In genomic region chr13:110366733-110367132, GRCh38 we compare ENCODE assay signal across 12 cellular contexts. TPM values are rescaled to one million over a fixed set of nuclear protein-coding genes. Genes with fewer than 3 reads are reported as not detected.
"Had no signal": no experiment of that assay in that cellular context is flagged by ENCODE, and none has a peak within 500 bp of the region (broad histone marks: within the 10 kb centered on the region; RNA-seq: fewer than 3 reads in every experiment).

No MANE protein-coding gene starts in this region.

- H3K4me1 Mint-ChIP-seq: activated naive CD8-positive, alpha-beta T cell treated with anti-CD3 and anti-CD28 coated beads, Interleukin-2, amount 10 ng/mL, durations not matched to agents 7 days and 5 days; stimulated activated effector memory CD8-positive, alpha-beta T cell treated with anti-CD3 and anti-CD28 coated beads, Interleukin-12 subunit alpha, Interleukin-12 subunit beta, amount 100 ng/mL, for 72 hours had no signal

- H3K27me3 Mint-ChIP-seq: type B pancreatic cell had no signal

- H3K9me3 ChIP-seq: heart left ventricle, left ventricle myocardium inferior had no signal

- H3K4me3 ChIP-seq: heart left ventricle, left ventricle myocardium inferior had no signal

- H3K27me3 ChIP-seq: heart left ventricle had no signal

- ATAC-seq: heart left ventricle; stimulated activated effector memory CD8-positive, alpha-beta T cell treated with anti-CD3 and anti-CD28 coated beads, Interleukin-12 subunit alpha, Interleukin-12 subunit beta, amount 100 ng/mL, for 72 hours had no signal

- H3K36me3 ChIP-seq: left ventricle myocardium inferior had no signal

- H3K4me3 Mint-ChIP-seq: activated naive CD8-positive, alpha-beta T cell treated with anti-CD3 and anti-CD28 coated beads, Interleukin-2, amount 10 ng/mL, durations not matched to agents 7 days and 5 days; activated T-helper 1 cell treated with anti-CD3 and anti-CD28 coated beads, Interleukin-12 subunit alpha, Interleukin-12 subunit beta, Interleukin-2, Interleukin-4 antibody, amounts not matched to agents 30 ng/mL and 10 ng/mL and 1 ng/mL, durations not matched to agents 14 hours and 24 hours and 36 hours; stimulated activated effector memory CD8-positive, alpha-beta T cell treated with anti-CD3 and anti-CD28 coated beads, Interleukin-12 subunit alpha, Interleukin-12 subunit beta, amount 100 ng/mL, for 72 hours; type B pancreatic cell had no signal

- H3K36me3 Mint-ChIP-seq: activated naive CD8-positive, alpha-beta T cell treated with anti-CD3 and anti-CD28 coated beads, Interleukin-2, amount 10 ng/mL, durations not matched to agents 7 days and 5 days; stimulated activated effector memory CD8-positive, alpha-beta T cell treated with anti-CD3 and anti-CD28 coated beads, Interleukin-12 subunit alpha, Interleukin-12 subunit beta, amount 100 ng/mL, for 72 hours had no signal

- H3K9me3 Mint-ChIP-seq: activated naive CD8-positive, alpha-beta T cell treated with anti-CD3 and anti-CD28 coated beads, Interleukin-2, amount 10 ng/mL, durations not matched to agents 7 days and 5 days; activated T-helper 1 cell treated with anti-CD3 and anti-CD28 coated beads, Interleukin-12 subunit alpha, Interleukin-12 subunit beta, Interleukin-2, Interleukin-4 antibody, amounts not matched to agents 30 ng/mL and 10 ng/mL and 1 ng/mL, durations not matched to agents 14 hours and 24 hours and 36 hours; stimulated activated effector memory CD8-positive, alpha-beta T cell treated with anti-CD3 and anti-CD28 coated beads, Interleukin-12 subunit alpha, Interleukin-12 subunit beta, amount 100 ng/mL, for 72 hours had no signal

- DNase-seq: activated CD4-positive, alpha-beta T cell treated with anti-CD3 and anti-CD28 coated beads, Interleukin-2, amount 50 U/mL, for 1 hour; activated naive CD8-positive, alpha-beta T cell treated with anti-CD3 and anti-CD28 coated beads, Interleukin-2, amount 10 ng/mL, durations not matched to agents 7 days and 5 days; foreskin melanocyte; heart left ventricle; left ventricle myocardium inferior; mesendoderm; SW 1271 had no signal

- H3K27ac Mint-ChIP-seq: activated naive CD8-positive, alpha-beta T cell treated with anti-CD3 and anti-CD28 coated beads, Interleukin-2, amount 10 ng/mL, durations not matched to agents 7 days and 5 days; activated T-helper 1 cell treated with anti-CD3 and anti-CD28 coated beads, Interleukin-12 subunit alpha, Interleukin-12 subunit beta, Interleukin-2, Interleukin-4 antibody, amounts not matched to agents 30 ng/mL and 10 ng/mL and 1 ng/mL, durations not matched to agents 14 hours and 24 hours and 36 hours; stimulated activated effector memory CD8-positive, alpha-beta T cell treated with anti-CD3 and anti-CD28 coated beads, Interleukin-12 subunit alpha, Interleukin-12 subunit beta, amount 100 ng/mL, for 72 hours; type B pancreatic cell had no signal

RNA-seq across cellular contexts. Expression of gene COL4A2, which starts 59.6 kb away (rescaled TPM):
- total RNA-seq: activated CD8-positive, alpha-beta memory T cell treated with anti-CD3 and anti-CD28 coated beads for 36 hours; activated naive CD8-positive, alpha-beta T cell treated with anti-CD3 and anti-CD28 coated beads, Interleukin-2, amount 10 ng/mL, durations not matched to agents 7 days and 5 days; activated T-helper 1 cell treated with anti-CD3 and anti-CD28 coated beads, Interleukin-12 subunit alpha, Interleukin-12 subunit beta, Interleukin-2, Interleukin-4 antibody, amounts not matched to agents 30 ng/mL and 10 ng/mL and 1 ng/mL, durations not matched to agents 14 hours and 24 hours and 36 hours; T-helper 2 cell treated with Interferon-gamma antibody and Interleukin-4, amounts not matched to agents 100 ng/mL and 5 ng/mL, for 36 hours had no signal

RNA-seq across cellular contexts. Expression of gene COL4A1, which starts 59.8 kb away (rescaled TPM):
- total RNA-seq: activated CD8-positive, alpha-beta memory T cell treated with anti-CD3 and anti-CD28 coated beads for 36 hours; activated naive CD8-positive, alpha-beta T cell treated with anti-CD3 and anti-CD28 coated beads, Interleukin-2, amount 10 ng/mL, durations not matched to agents 7 days and 5 days; activated T-helper 1 cell treated with anti-CD3 and anti-CD28 coated beads, Interleukin-12 subunit alpha, Interleukin-12 subunit beta, Interleukin-2, Interleukin-4 antibody, amounts not matched to agents 30 ng/mL and 10 ng/mL and 1 ng/mL, durations not matched to agents 14 hours and 24 hours and 36 hours; T-helper 2 cell treated with Interferon-gamma antibody and Interleukin-4, amounts not matched to agents 100 ng/mL and 5 ng/mL, for 36 hours had no signal
